In the genomic region with DNA sequence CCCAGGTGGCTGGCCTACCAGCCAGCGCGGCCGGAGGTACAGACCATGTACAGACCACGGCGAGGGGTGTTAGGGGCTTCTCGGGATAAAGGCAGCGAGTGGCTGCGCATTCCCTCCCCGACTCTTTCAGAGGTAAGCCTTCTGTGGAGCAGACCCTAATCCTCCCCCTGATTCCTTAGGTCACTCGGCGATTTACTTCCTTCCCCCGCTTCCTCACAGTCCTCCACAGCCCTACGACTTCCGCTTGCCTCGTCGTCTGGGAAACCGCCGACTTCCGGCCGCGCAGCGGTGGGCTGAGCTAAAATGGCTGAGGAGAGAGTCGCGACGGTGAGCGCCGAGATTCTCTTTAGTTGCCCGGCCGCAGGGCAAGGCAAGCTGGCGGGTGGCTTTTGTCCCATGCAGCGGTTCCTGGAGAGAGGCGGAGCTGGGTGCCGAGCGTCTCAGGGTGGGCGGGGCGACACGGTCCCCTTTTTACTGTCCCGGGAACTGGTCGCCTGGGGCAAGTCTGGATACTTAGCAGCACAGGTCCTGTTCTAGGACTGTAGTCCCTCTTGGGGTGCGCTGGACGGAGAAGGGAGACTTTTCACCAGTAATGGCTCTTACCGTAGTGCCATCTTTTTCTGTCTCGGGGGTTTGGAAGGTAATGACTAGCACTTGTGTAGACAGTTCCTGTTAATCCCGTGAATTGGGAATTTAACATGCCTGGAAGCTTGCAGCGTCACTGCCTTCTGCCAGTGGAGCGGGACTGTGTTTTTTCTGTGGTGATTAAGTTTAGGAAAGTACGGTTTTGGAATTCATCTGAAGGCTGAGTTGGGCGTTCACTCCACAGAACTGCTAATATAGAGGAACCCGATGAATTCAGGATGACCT, we compare ENCODE assay signal across 1 cellular context.
TF ChIP-seq lines count a peak whose summit lies in the region.

A gene with protein sequence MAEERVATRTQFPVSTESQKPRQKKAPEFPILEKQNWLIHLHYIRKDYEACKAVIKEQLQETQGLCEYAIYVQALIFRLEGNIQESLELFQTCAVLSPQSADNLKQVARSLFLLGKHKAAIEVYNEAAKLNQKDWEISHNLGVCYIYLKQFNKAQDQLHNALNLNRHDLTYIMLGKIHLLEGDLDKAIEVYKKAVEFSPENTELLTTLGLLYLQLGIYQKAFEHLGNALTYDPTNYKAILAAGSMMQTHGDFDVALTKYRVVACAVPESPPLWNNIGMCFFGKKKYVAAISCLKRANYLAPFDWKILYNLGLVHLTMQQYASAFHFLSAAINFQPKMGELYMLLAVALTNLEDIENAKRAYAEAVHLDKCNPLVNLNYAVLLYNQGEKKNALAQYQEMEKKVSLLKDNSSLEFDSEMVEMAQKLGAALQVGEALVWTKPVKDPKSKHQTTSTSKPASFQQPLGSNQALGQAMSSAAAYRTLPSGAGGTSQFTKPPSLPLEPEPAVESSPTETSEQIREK (plus strand): TSS at position 283 of the 870 bp plus-strand sequence. CDS start 21 bp downstream, at position 304.
Gene HIGD2B (minus strand): TSS at position 258 of the 870 bp plus-strand sequence. CDS start 9,808 bp downstream, outside the sequence.

TF ChIP-seq in IMR-90, 13 proteins besides CTCF, POLR2A, EP300 and RAD21:
- TF ChIP-seq MAFK (IDR thresholded peaks at IDR 0.05; ENCODE audit: low read depth, low read length) (no peak), MAZ (IDR thresholded peaks at IDR 0.05; ENCODE audit: borderline replicate concordance, low read depth, low read length) (0 out of 2 replicates have a peak, but pooled peaks have one; percentile 11), SMC3 (IDR thresholded peaks at IDR 0.05; ENCODE audit: low read depth, low read length) (no peak), MXI1 (IDR thresholded peaks at IDR 0.05; ENCODE audit: borderline replicate concordance, low read depth, low read length) (peak; percentile 61)
